21 cellular contexts compared by ENCODE assay signal in the genomic region with DNA sequence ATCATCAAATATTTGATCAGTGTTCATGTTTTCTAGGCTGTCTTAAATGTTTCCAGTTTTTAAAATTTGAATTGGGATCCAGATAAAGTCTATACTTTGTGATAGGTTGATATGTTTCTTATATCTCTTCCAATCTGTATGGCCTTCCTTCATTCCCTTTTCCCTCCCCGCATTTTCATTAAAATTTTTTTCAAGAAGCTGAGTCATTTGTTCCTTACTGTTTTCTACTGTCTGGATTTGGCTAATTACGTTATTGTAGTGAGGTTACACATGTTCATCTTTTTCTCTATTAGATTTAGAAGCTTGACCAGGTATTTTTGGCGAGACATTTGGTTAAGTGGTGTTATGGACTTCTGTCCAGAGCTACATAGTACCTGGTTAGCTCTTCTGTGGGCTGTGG.
"Had no signal": no experiment of that assay in that cellular context is flagged by ENCODE, and none has a peak within 500 bp of the region (broad histone marks: within the 10 kb centered on the region; RNA-seq: fewer than 3 reads in every experiment).

No MANE protein-coding gene starts in this region.

- H3K9me3 ChIP-seq: colonic mucosa, heart left ventricle, neutrophil, stomach, thoracic aorta, transverse colon had no signal

- ATAC-seq: heart left ventricle, left colon, left ventricle myocardium superior, sciatic nerve had no signal

- H3K27me3 ChIP-seq: colonic mucosa, heart left ventricle, neutrophil, stomach, transverse colon had no signal

- H3K36me3 ChIP-seq: colonic mucosa had no signal

- DNase-seq: colonic mucosa; dermis blood vessel endothelial cell; foreskin melanocyte; heart left ventricle; hippocampal formation; left colon; left ventricle myocardium superior; mesenchymal stem cell; midbrain; naive B cell; posterior cingulate gyrus; stimulated activated CD4-positive, alpha-beta T cell treated with anti-CD3 and anti-CD28 coated beads, Interleukin-2, amount 100 ng/mL, for 24 hours; stimulated activated CD4-positive, alpha-beta T cell treated with anti-CD3 and anti-CD28 coated beads, Interleukin-4, amount 100 ng/mL, for 4 hours; stimulated activated naive CD4-positive, alpha-beta T cell; stomach; substantia nigra; transverse colon had no signal

- H3K27ac ChIP-seq: colonic mucosa, heart left ventricle, neutrophil, stomach, thoracic aorta, transverse colon had no signal

- H3K27me3 Mint-ChIP-seq: naive B cell had no signal

- H3K4me1 ChIP-seq: colonic mucosa, heart left ventricle, stomach, transverse colon had no signal

- H3K4me3 Mint-ChIP-seq: naive B cell had no signal

- H3K4me3 ChIP-seq: colonic mucosa, heart left ventricle, lung, stomach, thoracic aorta, transverse colon had no signal

- H3K9me3 Mint-ChIP-seq: naive B cell had no signal

- H3K27ac Mint-ChIP-seq: naive B cell had no signal
